ENCODE assay signal across 20 cellular contexts in genomic region chr4:107546637-107547036, GRCh38.
"Had no signal": no experiment of that assay in that cellular context is flagged by ENCODE, and none has a peak within 500 bp of the region (broad histone marks: within the 10 kb centered on the region; RNA-seq: fewer than 3 reads in every experiment).

No MANE protein-coding gene starts in this region.

- H3K27ac Mint-ChIP-seq: activated CD4-positive, alpha-beta memory T cell treated with anti-CD3 and anti-CD28 coated beads for 36 hours; activated CD4-positive, alpha-beta T cell treated with anti-CD3 and anti-CD28 coated beads for 36 hours; activated naive CD8-positive, alpha-beta T cell treated with anti-CD3 and anti-CD28 coated beads for 36 hours; memory B cell; neural progenitor cell; progenitor cell of endocrine pancreas; WTC11 had no signal

- H3K4me1 Mint-ChIP-seq: activated CD4-positive, alpha-beta T cell treated with anti-CD3 and anti-CD28 coated beads for 36 hours; activated naive CD8-positive, alpha-beta T cell treated with anti-CD3 and anti-CD28 coated beads for 36 hours; memory B cell; naive B cell; neural progenitor cell had no signal

- H3K36me3 Mint-ChIP-seq: activated CD4-positive, alpha-beta memory T cell treated with anti-CD3 and anti-CD28 coated beads for 36 hours; activated naive CD8-positive, alpha-beta T cell treated with anti-CD3 and anti-CD28 coated beads for 36 hours; memory B cell; naive B cell; neural progenitor cell had no signal

- H3K27me3 Mint-ChIP-seq: activated CD4-positive, alpha-beta memory T cell treated with anti-CD3 and anti-CD28 coated beads for 36 hours; progenitor cell of endocrine pancreas had no signal

- FAIRE-seq: colon had no signal

- H3K4me3 Mint-ChIP-seq: activated CD4-positive, alpha-beta memory T cell treated with anti-CD3 and anti-CD28 coated beads for 36 hours; activated CD4-positive, alpha-beta T cell treated with anti-CD3 and anti-CD28 coated beads for 36 hours; activated naive CD8-positive, alpha-beta T cell treated with anti-CD3 and anti-CD28 coated beads for 36 hours; memory B cell; naive B cell; neural progenitor cell; WTC11 had no signal

- DNase-seq: activated CD4-positive, alpha-beta memory T cell treated with anti-CD3 and anti-CD28 coated beads for 36 hours; activated CD4-positive, alpha-beta T cell treated with anti-CD3 and anti-CD28 coated beads for 36 hours; activated naive CD4-positive, alpha-beta T cell; activated naive CD8-positive, alpha-beta T cell treated with anti-CD3 and anti-CD28 coated beads for 36 hours; amniotic stem cell; dorsolateral prefrontal cortex; heart right ventricle; left ventricle myocardium superior; mucosa of descending colon; naive B cell; stimulated activated CD4-positive, alpha-beta T cell treated with anti-CD3 and anti-CD28 coated beads, Interleukin-2, amount 100 ng/mL, for 24 hours; stimulated activated naive CD4-positive, alpha-beta T cell treated with Interleukin-2 at 50 U/mL for 16 hours; T-helper 2 cell had no signal

- H3K27ac ChIP-seq: dorsolateral prefrontal cortex, gastroesophageal sphincter, heart right ventricle, neural progenitor cell, thyroid gland had no signal

- H3K9me3 Mint-ChIP-seq: activated CD4-positive, alpha-beta memory T cell treated with anti-CD3 and anti-CD28 coated beads for 36 hours; activated naive CD8-positive, alpha-beta T cell treated with anti-CD3 and anti-CD28 coated beads for 36 hours; memory B cell had no signal
